18 cellular contexts compared by ENCODE assay signal in genomic region chr1:29002792-29003191, GRCh38.
DNase-seq lines count a peak whose midpoint lies in the region; ATAC-seq and TF ChIP-seq lines count a peak whose summit lies in the region.
"Had no signal": no experiment of that assay in that cellular context is flagged by ENCODE, and none has a peak within 500 bp of the region (broad histone marks: within the 10 kb centered on the region; RNA-seq: fewer than 3 reads in every experiment).

No MANE protein-coding gene starts in this region.

- intact Hi-C loops in PC-9 (cut with micrococcal nuclease; ENCODE audit: unreplicated experiment) (no loop called here), head of caudate nucleus (cut with DNase I) (no loop called here), upper lobe of right lung (cut with DNase I) (no loop called here)

- H3K9me3 ChIP-seq in PC-9 (ENCODE audit: insufficient read depth, low read depth) (no peaks in the 10 kb centered on the region), upper lobe of right lung (no peaks in the 10 kb centered on the region)

- H3K36me3 ChIP-seq in PC-9 (ENCODE audit: low read depth), result no peaks in the 10 kb centered on the region
- H3K36me3 ChIP-seq in upper lobe of right lung, result no peaks in the 10 kb centered on the region

- H3K27ac Mint-ChIP-seq in activated naive CD8-positive, alpha-beta T cell, result peak overlapping the region; percentile 28
- H3K27ac Mint-ChIP-seq in activated naive CD8-positive, alpha-beta T cell treated with anti-CD3 and anti-CD28 coated beads, Interleukin-2, amount 50 U/mL, for 24 hours, result no peak overlapping the region

- H3K4me2 ChIP-seq in PC-9, result peak overlapping the region; percentile 44

- no peaks in the 10 kb centered on the region for H3F3A ChIP-seq in PC-9 (ENCODE audit: insufficient read depth, low read depth)

- H3K27me3 Mint-ChIP-seq in activated naive CD8-positive, alpha-beta T cell, result no peaks in the 10 kb centered on the region
- no peaks in the 10 kb centered on the region for H3K27me3 Mint-ChIP-seq in activated naive CD8-positive, alpha-beta T cell treated with anti-CD3 and anti-CD28 coated beads, Interleukin-2, amount 50 U/mL, for 24 hours

- POLR2A ChIA-PET in PC-9 (lab: Charles Lee; ENCODE audit: unreplicated experiment), result interaction anchor here (0.6 to 1.0 kb wide), 2 partner anchors 26 to 121 kb away, joined by 5 read pairs; no protein-coding TSS in a partner anchor

- no peak overlapping the region for H3K4me3 Mint-ChIP-seq in activated naive CD8-positive, alpha-beta T cell
- H3K4me3 Mint-ChIP-seq in activated naive CD8-positive, alpha-beta T cell treated with anti-CD3 and anti-CD28 coated beads, Interleukin-2, amount 50 U/mL, for 24 hours, result no peak overlapping the region

- no peaks in the 10 kb centered on the region for H3K9me2 ChIP-seq in PC-9 (ENCODE audit: insufficient read depth)

- no peak for DNase-seq in activated naive CD8-positive, alpha-beta T cell treated with anti-CD3 and anti-CD28 coated beads, Interleukin-2, amount 50 U/mL, for 24 hours
- peak in 1 of 2 experiments; percentile 81 for DNase-seq in PC-9
- DNase-seq in anterior cingulate cortex (lab: John Stamatoyannopoulos, UW), result no peak
- no peak for DNase-seq in head of caudate nucleus
- DNase-seq in upper lobe of right lung, result no peak
- DNase-seq: COR-L47, DMS153, GOT3, KG1, NCI-H1048, NCI-H146, NCI-H2081 treated with DMSO at 0.1 percent for 48 hours, NCI-H510A treated with DMSO at 0.1 percent for 48 hours, NCI-H82, Right ventricle myocardium superior had no signal

- no peaks in the 10 kb centered on the region for H3K79me2 ChIP-seq in PC-9 (ENCODE audit: low read depth)

- H4K20me1 ChIP-seq in PC-9 (ENCODE audit: insufficient read depth), result no peaks in the 10 kb centered on the region

- H3K27me3 ChIP-seq in PC-9 (ENCODE audit: insufficient read depth, low read depth), result no peaks in the 10 kb centered on the region
- no peaks in the 10 kb centered on the region for H3K27me3 ChIP-seq in upper lobe of right lung

- CTCF ChIA-PET in PC-9 (lab: Charles Lee), result no interaction called here

- no peak for ATAC-seq in activated naive CD8-positive, alpha-beta T cell treated with anti-CD3 and anti-CD28 coated beads, Interleukin-2, amount 50 U/mL, for 24 hours
- peak; percentile 70 for ATAC-seq in esophagus mucosa
- ATAC-seq in upper lobe of right lung, result no peak

- H3K36me3 Mint-ChIP-seq in activated naive CD8-positive, alpha-beta T cell, result peaks cover 17% of the 10 kb centered on the region
- peaks cover 25% of the 10 kb centered on the region for H3K36me3 Mint-ChIP-seq in activated naive CD8-positive, alpha-beta T cell treated with anti-CD3 and anti-CD28 coated beads, Interleukin-2, amount 50 U/mL, for 24 hours (ENCODE audit: low read depth)

- no TSS peak for BruUV-seq in PC-9 (replicated peaks; lab: Mats Ljungman, UMichigan)

- H3K9me3 Mint-ChIP-seq in activated naive CD8-positive, alpha-beta T cell (ENCODE audit: low read depth), result no peaks in the 10 kb centered on the region
- H3K9me3 Mint-ChIP-seq in activated naive CD8-positive, alpha-beta T cell treated with anti-CD3 and anti-CD28 coated beads, Interleukin-2, amount 50 U/mL, for 24 hours, result no peaks in the 10 kb centered on the region

- no peak overlapping the region for H2AFZ ChIP-seq in PC-9

- H3K4me1 ChIP-seq in PC-9 (replicated peaks; ENCODE audit: insufficient read depth) (peaks cover 18% of the 10 kb centered on the region), upper lobe of right lung (no peaks in the 10 kb centered on the region)

- H3K4me1 Mint-ChIP-seq in activated naive CD8-positive, alpha-beta T cell (ENCODE audit: low read depth), result peaks cover 27% of the 10 kb centered on the region
- H3K4me1 Mint-ChIP-seq in activated naive CD8-positive, alpha-beta T cell treated with anti-CD3 and anti-CD28 coated beads, Interleukin-2, amount 50 U/mL, for 24 hours, result peaks cover 16% of the 10 kb centered on the region

- H3K27ac ChIP-seq in PC-9 (peak overlapping the region; percentile 54), upper lobe of right lung (no peak overlapping the region)
- H3K27ac ChIP-seq: C4-2B had no signal

- TF ChIP-seq CTCF in PC-9 (conservative IDR thresholded peaks at IDR 0.05) (no peak), upper lobe of right lung (IDR thresholded peaks at IDR 0.05) (no peak)

- H3K4me3 ChIP-seq in PC-9 (no peak overlapping the region), upper lobe of right lung (no peak overlapping the region)
